22 cellular contexts compared by ENCODE assay signal in genomic region chr15:69631005-69631404, GRCh38.
DNase-seq lines count a peak whose midpoint lies in the region; ATAC-seq, FAIRE-seq and TF ChIP-seq lines count a peak whose summit lies in the region.
"Had no signal": no experiment of that assay in that cellular context is flagged by ENCODE, and none has a peak within 500 bp of the region (broad histone marks: within the 10 kb centered on the region; RNA-seq: fewer than 3 reads in every experiment).

No MANE protein-coding gene starts in this region.

- no peak overlapping the region for H3K4me3 Mint-ChIP-seq in activated CD8-positive, alpha-beta T cell treated with anti-CD3 and anti-CD28 coated beads, Interleukin-2, amount 10 ng/mL, durations not matched to agents 7 days and 5 days
- no peak overlapping the region for H3K4me3 Mint-ChIP-seq in activated CD8-positive, alpha-beta T cell treated with anti-CD3 and anti-CD28 coated beads for 36 hours
- no peak overlapping the region for H3K4me3 Mint-ChIP-seq in osteocyte (ENCODE audit: unreplicated experiment)
- H3K4me3 Mint-ChIP-seq in stimulated activated memory B cell treated with anti-CD40 and anti-IgM and Interleukin-4, amounts not matched to agents 10 μg/mL and 1 μg/mL and 100 μg/mL, for 72 hours, result no peak overlapping the region
- H3K4me3 Mint-ChIP-seq: CD8-positive, alpha-beta T cell; HFFc6 had no signal

- intact Hi-C loops in activated CD8-positive, alpha-beta T cell treated with anti-CD3 and anti-CD28 coated beads for 36 hours (cut with micrococcal nuclease), result no loop called here

- ATAC-seq in activated CD8-positive, alpha-beta T cell treated with anti-CD3 and anti-CD28 coated beads, Interleukin-2, amount 10 ng/mL, durations not matched to agents 7 days and 5 days, result no peak
- no peak for ATAC-seq in activated CD8-positive, alpha-beta T cell treated with anti-CD3 and anti-CD28 coated beads for 36 hours
- ATAC-seq in upper lobe of left lung (ENCODE audit: low FRiP score in 2 of 2), result no peak
- no peak for ATAC-seq in GM18873 (IDR thresholded peaks at IDR 0.05; ENCODE audit: low FRiP score, unreplicated experiment)
- ATAC-seq in stimulated activated memory B cell treated with anti-CD40 and anti-IgM and Interleukin-4, amounts not matched to agents 10 μg/mL and 1 μg/mL and 100 μg/mL, for 72 hours, result no peak
- ATAC-seq: CD8-positive, alpha-beta T cell had no signal

- peaks cover 0 to 9% (median 3%) of the 10 kb centered on the region in 4 donors for H3K4me1 ChIP-seq in upper lobe of left lung

- H3K36me3 ChIP-seq in upper lobe of left lung, result no peaks in the 10 kb centered on the region

- POLR2A ChIA-PET in activated CD8-positive, alpha-beta T cell treated with anti-CD3 and anti-CD28 coated beads, Interleukin-2, amount 10 ng/mL, durations not matched to agents 7 days and 5 days (lab: Charles Lee), result no interaction called here
- POLR2A ChIA-PET in activated CD8-positive, alpha-beta T cell treated with anti-CD3 and anti-CD28 coated beads for 36 hours (lab: Charles Lee), result no interaction called here

- no peaks in the 10 kb centered on the region for H3K9me3 Mint-ChIP-seq in activated CD8-positive, alpha-beta T cell treated with anti-CD3 and anti-CD28 coated beads, Interleukin-2, amount 10 ng/mL, durations not matched to agents 7 days and 5 days (ENCODE audit: insufficient read depth)
- H3K9me3 Mint-ChIP-seq in activated CD8-positive, alpha-beta T cell treated with anti-CD3 and anti-CD28 coated beads for 36 hours, result no peaks in the 10 kb centered on the region
- H3K9me3 Mint-ChIP-seq in osteocyte (ENCODE audit: unreplicated experiment), result no peaks in the 10 kb centered on the region
- no peaks in the 10 kb centered on the region for H3K9me3 Mint-ChIP-seq in stimulated activated memory B cell treated with anti-CD40 and anti-IgM and Interleukin-4, amounts not matched to agents 10 μg/mL and 1 μg/mL and 100 μg/mL, for 72 hours
- H3K9me3 Mint-ChIP-seq: CD14-positive monocyte; CD8-positive, alpha-beta T cell; HFFc6 had no signal

- DNase-seq in activated CD8-positive, alpha-beta T cell treated with anti-CD3 and anti-CD28 coated beads, Interleukin-2, amount 10 ng/mL, durations not matched to agents 7 days and 5 days, result peak; percentile 6
- no peak for DNase-seq in activated CD8-positive, alpha-beta T cell treated with anti-CD3 and anti-CD28 coated beads for 36 hours
- DNase-seq in HTR-8/SVneo (ENCODE audit: insufficient read length, low spot score) (no peak), islet precursor cell (peak; percentile 22), osteocyte (ENCODE audit: extremely low spot score, unreplicated experiment) (peak; percentile 57), upper lobe of left lung (no peak)
- DNase-seq: CD8-positive, alpha-beta T cell; COR-L47; DMS153; DMS79 treated with DMSO at 0.1 percent for 48 hours; EL; GM23248; H7; HFFc6; IMR-90 had no signal

- TF ChIP-seq EP300 in upper lobe of left lung (IDR thresholded peaks at IDR 0.05), result no peak

- peaks cover 44% of the 10 kb centered on the region for H3K27me3 Mint-ChIP-seq in activated CD8-positive, alpha-beta T cell treated with anti-CD3 and anti-CD28 coated beads, Interleukin-2, amount 10 ng/mL, durations not matched to agents 7 days and 5 days (ENCODE audit: low read depth)
- peaks cover 22% of the 10 kb centered on the region for H3K27me3 Mint-ChIP-seq in activated CD8-positive, alpha-beta T cell treated with anti-CD3 and anti-CD28 coated beads for 36 hours
- H3K27me3 Mint-ChIP-seq in osteocyte (ENCODE audit: unreplicated experiment), result peaks cover 75% of the 10 kb centered on the region
- peaks cover 60% of the 10 kb centered on the region for H3K27me3 Mint-ChIP-seq in stimulated activated memory B cell treated with anti-CD40 and anti-IgM and Interleukin-4, amounts not matched to agents 10 μg/mL and 1 μg/mL and 100 μg/mL, for 72 hours

- H3K9me3 ChIP-seq in upper lobe of left lung, result no peaks in the 10 kb centered on the region

- H3K4me3 ChIP-seq in upper lobe of left lung, result no peak overlapping the region
- H3K4me3 ChIP-seq: GM23248 had no signal

- no peak overlapping the region for H3K27ac ChIP-seq in upper lobe of left lung
- H3K27ac ChIP-seq: 22Rv1, GM23248, HL-60 had no signal

- no peak overlapping the region for H3K27ac Mint-ChIP-seq in activated CD8-positive, alpha-beta T cell treated with anti-CD3 and anti-CD28 coated beads, Interleukin-2, amount 10 ng/mL, durations not matched to agents 7 days and 5 days
- no peak overlapping the region for H3K27ac Mint-ChIP-seq in activated CD8-positive, alpha-beta T cell treated with anti-CD3 and anti-CD28 coated beads for 36 hours
- no peak overlapping the region for H3K27ac Mint-ChIP-seq in osteocyte (ENCODE audit: unreplicated experiment)
- no peak overlapping the region for H3K27ac Mint-ChIP-seq in stimulated activated memory B cell treated with anti-CD40 and anti-IgM and Interleukin-4, amounts not matched to agents 10 μg/mL and 1 μg/mL and 100 μg/mL, for 72 hours
- H3K27ac Mint-ChIP-seq: CD8-positive, alpha-beta T cell; HFFc6 had no signal

- H3K27me3 ChIP-seq in upper lobe of left lung, result no peaks in the 10 kb centered on the region

- no peak for TF ChIP-seq CTCF in activated CD8-positive, alpha-beta T cell treated with anti-CD3 and anti-CD28 coated beads for 36 hours (IDR thresholded peaks at IDR 0.05)
- TF ChIP-seq CTCF in osteocyte (IDR thresholded peaks at IDR 0.05), result no peak
- TF ChIP-seq CTCF in upper lobe of left lung (IDR thresholded peaks at IDR 0.05), result no peak

- FAIRE-seq in HTR-8/SVneo (lab: Jason Lieb, UNC), result peak; percentile 97
- FAIRE-seq: D721Med, G401.6 had no signal

- no peaks in the 10 kb centered on the region for H3K4me1 Mint-ChIP-seq in activated CD8-positive, alpha-beta T cell treated with anti-CD3 and anti-CD28 coated beads, Interleukin-2, amount 10 ng/mL, durations not matched to agents 7 days and 5 days (ENCODE audit: low read depth)
- peaks cover 14% of the 10 kb centered on the region for H3K4me1 Mint-ChIP-seq in activated CD8-positive, alpha-beta T cell treated with anti-CD3 and anti-CD28 coated beads for 36 hours (ENCODE audit: low read depth)
- no peaks in the 10 kb centered on the region for H3K4me1 Mint-ChIP-seq in osteocyte (ENCODE audit: unreplicated experiment)
- peaks cover 19% of the 10 kb centered on the region for H3K4me1 Mint-ChIP-seq in stimulated activated memory B cell treated with anti-CD40 and anti-IgM and Interleukin-4, amounts not matched to agents 10 μg/mL and 1 μg/mL and 100 μg/mL, for 72 hours

- H3K36me3 Mint-ChIP-seq in activated CD8-positive, alpha-beta T cell treated with anti-CD3 and anti-CD28 coated beads, Interleukin-2, amount 10 ng/mL, durations not matched to agents 7 days and 5 days (ENCODE audit: low read depth), result no peaks in the 10 kb centered on the region
- no peaks in the 10 kb centered on the region for H3K36me3 Mint-ChIP-seq in activated CD8-positive, alpha-beta T cell treated with anti-CD3 and anti-CD28 coated beads for 36 hours (ENCODE audit: low read depth)
- no peaks in the 10 kb centered on the region for H3K36me3 Mint-ChIP-seq in osteocyte (ENCODE audit: unreplicated experiment)
- no peaks in the 10 kb centered on the region for H3K36me3 Mint-ChIP-seq in stimulated activated memory B cell treated with anti-CD40 and anti-IgM and Interleukin-4, amounts not matched to agents 10 μg/mL and 1 μg/mL and 100 μg/mL, for 72 hours
- H3K36me3 Mint-ChIP-seq: CD8-positive, alpha-beta T cell had no signal

- CTCF ChIA-PET in activated CD8-positive, alpha-beta T cell treated with anti-CD3 and anti-CD28 coated beads, Interleukin-2, amount 10 ng/mL, durations not matched to agents 7 days and 5 days (lab: Charles Lee), result no interaction called here
- CTCF ChIA-PET in activated CD8-positive, alpha-beta T cell treated with anti-CD3 and anti-CD28 coated beads for 36 hours (lab: Charles Lee), result no interaction called here

- TF ChIP-seq POLR2A in upper lobe of left lung (IDR thresholded peaks at IDR 0.05), result no peak

- WGBS in upper lobe of left lung, 2 donors, result 80 to 89% methylated on average over 6 of the region's 6 CpGs

Comparison
In these comparisons a context has a peak if more than half of its experiments do, and no peak if none do; other contexts are left out.
1. DNase-seq: peak in activated CD8-positive, alpha-beta T cell treated with anti-CD3 and anti-CD28 coated beads, Interleukin-2, amount 10 ng/mL, durations not matched to agents 7 days and 5 days (single experiment), islet precursor cell (single experiment) and osteocyte (single experiment); none in activated CD8-positive, alpha-beta T cell treated with anti-CD3 and anti-CD28 coated beads for 36 hours (single experiment), HTR-8/SVneo (single experiment) and upper lobe of left lung (0 of 2).